Comparison of ENCODE assay signal across 1 cellular context in the genomic region with DNA sequence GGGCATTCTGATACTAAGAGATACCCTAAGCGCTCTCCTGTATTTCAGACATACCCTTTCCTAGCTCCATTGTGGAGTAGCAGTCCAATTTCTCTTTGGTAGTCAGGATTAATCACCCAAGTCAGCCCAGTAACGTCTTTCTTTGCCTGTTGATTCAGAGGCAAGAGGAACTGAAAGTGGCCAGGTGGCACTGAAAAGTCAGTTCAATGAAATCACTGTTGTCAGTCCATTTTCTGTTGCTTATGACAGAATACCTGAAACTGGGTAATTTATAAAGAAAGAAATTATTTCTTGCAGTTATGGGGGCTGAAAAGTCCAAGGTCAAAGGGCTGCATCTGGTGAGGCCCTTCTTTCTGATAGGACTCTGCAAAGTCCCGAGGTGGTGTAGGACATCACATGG.
TF ChIP-seq lines count a peak whose summit lies in the region.

No MANE protein-coding gene starts in this region.

TF ChIP-seq in GM12878, 131 proteins besides CTCF, POLR2A, EP300 and RAD21 (continued from another document):
- no peak for TF ChIP-seq ASH2L (IDR thresholded peaks at IDR 0.05; ENCODE audit: borderline replicate concordance, low read depth)
- TF ChIP-seq NR2C1 (IDR thresholded peaks at IDR 0.05): peak; percentile 50; the same call in 1 of the 2 replicates
- TF ChIP-seq, protein P1, sequence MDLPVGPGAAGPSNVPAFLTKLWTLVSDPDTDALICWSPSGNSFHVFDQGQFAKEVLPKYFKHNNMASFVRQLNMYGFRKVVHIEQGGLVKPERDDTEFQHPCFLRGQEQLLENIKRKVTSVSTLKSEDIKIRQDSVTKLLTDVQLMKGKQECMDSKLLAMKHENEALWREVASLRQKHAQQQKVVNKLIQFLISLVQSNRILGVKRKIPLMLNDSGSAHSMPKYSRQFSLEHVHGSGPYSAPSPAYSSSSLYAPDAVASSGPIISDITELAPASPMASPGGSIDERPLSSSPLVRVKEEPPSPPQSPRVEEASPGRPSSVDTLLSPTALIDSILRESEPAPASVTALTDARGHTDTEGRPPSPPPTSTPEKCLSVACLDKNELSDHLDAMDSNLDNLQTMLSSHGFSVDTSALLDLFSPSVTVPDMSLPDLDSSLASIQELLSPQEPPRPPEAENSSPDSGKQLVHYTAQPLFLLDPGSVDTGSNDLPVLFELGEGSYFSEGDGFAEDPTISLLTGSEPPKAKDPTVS (IDR thresholded peaks at IDR 0.05; ENCODE audit: low read depth, low read length): no peak
- TF ChIP-seq, protein P2, sequence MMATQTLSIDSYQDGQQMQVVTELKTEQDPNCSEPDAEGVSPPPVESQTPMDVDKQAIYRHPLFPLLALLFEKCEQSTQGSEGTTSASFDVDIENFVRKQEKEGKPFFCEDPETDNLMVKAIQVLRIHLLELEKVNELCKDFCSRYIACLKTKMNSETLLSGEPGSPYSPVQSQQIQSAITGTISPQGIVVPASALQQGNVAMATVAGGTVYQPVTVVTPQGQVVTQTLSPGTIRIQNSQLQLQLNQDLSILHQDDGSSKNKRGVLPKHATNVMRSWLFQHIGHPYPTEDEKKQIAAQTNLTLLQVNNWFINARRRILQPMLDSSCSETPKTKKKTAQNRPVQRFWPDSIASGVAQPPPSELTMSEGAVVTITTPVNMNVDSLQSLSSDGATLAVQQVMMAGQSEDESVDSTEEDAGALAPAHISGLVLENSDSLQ (IDR thresholded peaks at IDR 0.05): peak; percentile 67; the same call in 1 of the 2 replicates
- TF ChIP-seq KDM1A (IDR thresholded peaks at IDR 0.05; ENCODE audit: borderline replicate concordance): no peak
- TF ChIP-seq ESRRA (IDR thresholded peaks at IDR 0.05; ENCODE audit: low read length): 0 out of 2 replicates have a peak, but pooled peaks have one; percentile 18
- TF ChIP-seq, protein P3, sequence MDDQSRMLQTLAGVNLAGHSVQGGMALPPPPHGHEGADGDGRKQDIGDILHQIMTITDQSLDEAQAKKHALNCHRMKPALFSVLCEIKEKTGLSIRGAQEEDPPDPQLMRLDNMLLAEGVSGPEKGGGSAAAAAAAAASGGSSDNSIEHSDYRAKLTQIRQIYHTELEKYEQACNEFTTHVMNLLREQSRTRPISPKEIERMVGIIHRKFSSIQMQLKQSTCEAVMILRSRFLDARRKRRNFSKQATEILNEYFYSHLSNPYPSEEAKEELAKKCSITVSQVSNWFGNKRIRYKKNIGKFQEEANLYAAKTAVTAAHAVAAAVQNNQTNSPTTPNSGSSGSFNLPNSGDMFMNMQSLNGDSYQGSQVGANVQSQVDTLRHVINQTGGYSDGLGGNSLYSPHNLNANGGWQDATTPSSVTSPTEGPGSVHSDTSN (IDR thresholded peaks at IDR 0.05; ENCODE audit: insufficient replicate concordance, low read depth, low read length): no peak
- TF ChIP-seq, protein P4, sequence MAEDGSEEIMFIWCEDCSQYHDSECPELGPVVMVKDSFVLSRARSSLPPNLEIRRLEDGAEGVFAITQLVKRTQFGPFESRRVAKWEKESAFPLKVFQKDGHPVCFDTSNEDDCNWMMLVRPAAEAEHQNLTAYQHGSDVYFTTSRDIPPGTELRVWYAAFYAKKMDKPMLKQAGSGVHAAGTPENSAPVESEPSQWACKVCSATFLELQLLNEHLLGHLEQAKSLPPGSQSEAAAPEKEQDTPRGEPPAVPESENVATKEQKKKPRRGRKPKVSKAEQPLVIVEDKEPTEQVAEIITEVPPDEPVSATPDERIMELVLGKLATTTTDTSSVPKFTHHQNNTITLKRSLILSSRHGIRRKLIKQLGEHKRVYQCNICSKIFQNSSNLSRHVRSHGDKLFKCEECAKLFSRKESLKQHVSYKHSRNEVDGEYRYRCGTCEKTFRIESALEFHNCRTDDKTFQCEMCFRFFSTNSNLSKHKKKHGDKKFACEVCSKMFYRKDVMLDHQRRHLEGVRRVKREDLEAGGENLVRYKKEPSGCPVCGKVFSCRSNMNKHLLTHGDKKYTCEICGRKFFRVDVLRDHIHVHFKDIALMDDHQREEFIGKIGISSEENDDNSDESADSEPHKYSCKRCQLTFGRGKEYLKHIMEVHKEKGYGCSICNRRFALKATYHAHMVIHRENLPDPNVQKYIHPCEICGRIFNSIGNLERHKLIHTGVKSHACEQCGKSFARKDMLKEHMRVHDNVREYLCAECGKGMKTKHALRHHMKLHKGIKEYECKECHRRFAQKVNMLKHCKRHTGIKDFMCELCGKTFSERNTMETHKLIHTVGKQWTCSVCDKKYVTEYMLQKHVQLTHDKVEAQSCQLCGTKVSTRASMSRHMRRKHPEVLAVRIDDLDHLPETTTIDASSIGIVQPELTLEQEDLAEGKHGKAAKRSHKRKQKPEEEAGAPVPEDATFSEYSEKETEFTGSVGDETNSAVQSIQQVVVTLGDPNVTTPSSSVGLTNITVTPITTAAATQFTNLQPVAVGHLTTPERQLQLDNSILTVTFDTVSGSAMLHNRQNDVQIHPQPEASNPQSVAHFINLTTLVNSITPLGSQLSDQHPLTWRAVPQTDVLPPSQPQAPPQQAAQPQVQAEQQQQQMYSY (CRISPR knock-in tag; IDR thresholded peaks at IDR 0.05): no peak
- no peak for TF ChIP-seq STAT1 (conservative IDR thresholded peaks at IDR 0.05)
- TF ChIP-seq, protein P5, sequence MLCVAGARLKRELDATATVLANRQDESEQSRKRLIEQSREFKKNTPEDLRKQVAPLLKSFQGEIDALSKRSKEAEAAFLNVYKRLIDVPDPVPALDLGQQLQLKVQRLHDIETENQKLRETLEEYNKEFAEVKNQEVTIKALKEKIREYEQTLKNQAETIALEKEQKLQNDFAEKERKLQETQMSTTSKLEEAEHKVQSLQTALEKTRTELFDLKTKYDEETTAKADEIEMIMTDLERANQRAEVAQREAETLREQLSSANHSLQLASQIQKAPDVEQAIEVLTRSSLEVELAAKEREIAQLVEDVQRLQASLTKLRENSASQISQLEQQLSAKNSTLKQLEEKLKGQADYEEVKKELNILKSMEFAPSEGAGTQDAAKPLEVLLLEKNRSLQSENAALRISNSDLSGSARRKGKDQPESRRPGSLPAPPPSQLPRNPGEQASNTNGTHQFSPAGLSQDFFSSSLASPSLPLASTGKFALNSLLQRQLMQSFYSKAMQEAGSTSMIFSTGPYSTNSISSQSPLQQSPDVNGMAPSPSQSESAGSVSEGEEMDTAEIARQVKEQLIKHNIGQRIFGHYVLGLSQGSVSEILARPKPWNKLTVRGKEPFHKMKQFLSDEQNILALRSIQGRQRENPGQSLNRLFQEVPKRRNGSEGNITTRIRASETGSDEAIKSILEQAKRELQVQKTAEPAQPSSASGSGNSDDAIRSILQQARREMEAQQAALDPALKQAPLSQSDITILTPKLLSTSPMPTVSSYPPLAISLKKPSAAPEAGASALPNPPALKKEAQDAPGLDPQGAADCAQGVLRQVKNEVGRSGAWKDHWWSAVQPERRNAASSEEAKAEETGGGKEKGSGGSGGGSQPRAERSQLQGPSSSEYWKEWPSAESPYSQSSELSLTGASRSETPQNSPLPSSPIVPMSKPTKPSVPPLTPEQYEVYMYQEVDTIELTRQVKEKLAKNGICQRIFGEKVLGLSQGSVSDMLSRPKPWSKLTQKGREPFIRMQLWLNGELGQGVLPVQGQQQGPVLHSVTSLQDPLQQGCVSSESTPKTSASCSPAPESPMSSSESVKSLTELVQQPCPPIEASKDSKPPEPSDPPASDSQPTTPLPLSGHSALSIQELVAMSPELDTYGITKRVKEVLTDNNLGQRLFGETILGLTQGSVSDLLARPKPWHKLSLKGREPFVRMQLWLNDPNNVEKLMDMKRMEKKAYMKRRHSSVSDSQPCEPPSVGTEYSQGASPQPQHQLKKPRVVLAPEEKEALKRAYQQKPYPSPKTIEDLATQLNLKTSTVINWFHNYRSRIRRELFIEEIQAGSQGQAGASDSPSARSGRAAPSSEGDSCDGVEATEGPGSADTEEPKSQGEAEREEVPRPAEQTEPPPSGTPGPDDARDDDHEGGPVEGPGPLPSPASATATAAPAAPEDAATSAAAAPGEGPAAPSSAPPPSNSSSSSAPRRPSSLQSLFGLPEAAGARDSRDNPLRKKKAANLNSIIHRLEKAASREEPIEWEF (IDR thresholded peaks at IDR 0.05; ENCODE audit: insufficient replicate concordance, low read depth, low read length): no peak
- peak; percentile 65; the same call in 1 of the 2 replicates for TF ChIP-seq BACH1 (IDR thresholded peaks at IDR 0.05; ENCODE audit: borderline replicate concordance)
- peak; percentile 40; the same call in 1 of the 2 replicates for TF ChIP-seq CREM (IDR thresholded peaks at IDR 0.05; ENCODE audit: low read depth)
- peak; percentile 85 for TF ChIP-seq EED (IDR thresholded peaks at IDR 0.05; ENCODE audit: low read depth)
- TF ChIP-seq SPI1 (IDR thresholded peaks at IDR 0.05; ENCODE audit: borderline replicate concordance, insufficient read depth, low read depth, low read length): peak; percentile 98
TF ChIP-seq in GM12878: peak in this region for 31.
